ENCODE assay signal across 8 cellular contexts in genomic region chr18:54209471-54210180, GRCh38. TPM values are rescaled to one million over a fixed set of nuclear protein-coding genes. Genes with fewer than 3 reads are reported as not detected.
A peak's percentile ranks its signal among the peaks of the same experiment; 100 is the strongest.
DNase-seq lines count a peak whose midpoint lies in the region; ATAC-seq and TF ChIP-seq lines count a peak whose summit lies in the region.

No MANE protein-coding gene starts in this region.

- DNase-seq in activated T-cell treated with anti-CD3 and anti-CD28 coated beads, Interleukin-2, amount 50 U/mL, for 72 hours = no peak
- DNase-seq in activated T-cell treated with anti-CD3 and anti-CD28 coated beads, Interleukin-2, amount 50 U/mL, for 48 hours = no peak
- no peak for DNase-seq in WTC11 (ENCODE audit: low spot score)
- no peak for DNase-seq in aorta
- DNase-seq in stimulated activated CD4-positive, alpha-beta T cell treated with anti-CD3 and anti-CD28 coated beads, Interleukin-15, amount 100 ng/mL, for 24 hours = no peak
- no peak for DNase-seq in stimulated activated CD4-positive, alpha-beta T cell treated with anti-CD3 and anti-CD28 coated beads, Interleukin-2, amount 100 ng/mL, for 24 hours

- peak overlapping the region; percentile 84 for H3K27ac Mint-ChIP-seq in activated T-cell treated with anti-CD3 and anti-CD28 coated beads, Interleukin-2, amount 50 U/mL, for 72 hours
- peak overlapping the region; percentile 29; the same call in 1 of the 2 replicates for H3K27ac Mint-ChIP-seq in WTC11
- peak overlapping the region; percentile 82 for H3K27ac Mint-ChIP-seq in stimulated activated memory B cell treated with anti-CD40 and anti-IgM and Interleukin-4, amounts not matched to agents 10 μg/mL and 1 μg/mL and 100 μg/mL, for 72 hours

- CTCF ChIA-PET in WTC11 (lab: Charles Lee) = interaction anchor here (0.5 to 1.0 kb wide), 2 partner anchors 14 to 1083 kb away, joined by 3 to 4 read pairs; no protein-coding TSS in a partner anchor

- intact Hi-C loops in aorta (cut with DNase I) = no loop called here

- H3K9me3 ChIP-seq in aorta (ENCODE audit: control insufficient read depth, low read length) = no peaks in the 10 kb centered on the region

- 91% methylated on average over 1 of the region's 1 CpG for WGBS in aorta, 2 donors

- H3K4me1 ChIP-seq in aorta (ENCODE audit: control insufficient read depth in 1 of 2, insufficient read depth in 2 of 2, low read length in 2 of 2) = peaks cover 2 to 5% of the 10 kb centered on the region in 2 donors

- no peak overlapping the region for H3K27ac ChIP-seq in aorta (ENCODE audit: low read depth in 1 of 2, low read length in 2 of 2)

- no peak overlapping the region for H3K4me3 ChIP-seq in aorta (ENCODE audit: low read length in 2 of 2)

- no peaks in the 10 kb centered on the region for H3K9me3 Mint-ChIP-seq in activated T-cell treated with anti-CD3 and anti-CD28 coated beads, Interleukin-2, amount 50 U/mL, for 72 hours
- H3K9me3 Mint-ChIP-seq in WTC11 = no peaks in the 10 kb centered on the region
- no peaks in the 10 kb centered on the region for H3K9me3 Mint-ChIP-seq in stimulated activated memory B cell treated with anti-CD40 and anti-IgM and Interleukin-4, amounts not matched to agents 10 μg/mL and 1 μg/mL and 100 μg/mL, for 72 hours

- POLR2A ChIA-PET in WTC11 (lab: Charles Lee) = no interaction called here

- no peak for TF ChIP-seq CTCF in WTC11 (IDR thresholded peaks at IDR 0.05)

- peak; percentile 74 to 85 for ATAC-seq in activated T-cell treated with anti-CD3 and anti-CD28 coated beads, Interleukin-2, amount 50 U/mL, for 72 hours (replicated peaks in 1 of 2)
- ATAC-seq in HG02870 (IDR thresholded peaks at IDR 0.05; ENCODE audit: unreplicated experiment) (peak; percentile 85), WTC11 (no peak), aorta (ENCODE audit: low FRiP score) (no peak)
- peak; percentile 87 for ATAC-seq in stimulated activated memory B cell treated with anti-CD40 and anti-IgM and Interleukin-4, amounts not matched to agents 10 μg/mL and 1 μg/mL and 100 μg/mL, for 72 hours

- H3K36me3 ChIP-seq in aorta (ENCODE audit: control insufficient read depth in 1 of 2, insufficient read depth in 2 of 2, low read length in 1 of 2) = no peaks in the 10 kb centered on the region

- H3K4me3 Mint-ChIP-seq in activated T-cell treated with anti-CD3 and anti-CD28 coated beads, Interleukin-2, amount 50 U/mL, for 72 hours = peak overlapping the region; percentile 15 to 74
- no peak overlapping the region for H3K4me3 Mint-ChIP-seq in WTC11
- peak overlapping the region; percentile 49 for H3K4me3 Mint-ChIP-seq in stimulated activated memory B cell treated with anti-CD40 and anti-IgM and Interleukin-4, amounts not matched to agents 10 μg/mL and 1 μg/mL and 100 μg/mL, for 72 hours

- peaks cover 62% of the 10 kb centered on the region for H3K4me1 Mint-ChIP-seq in activated T-cell treated with anti-CD3 and anti-CD28 coated beads, Interleukin-2, amount 50 U/mL, for 72 hours (ENCODE audit: low read depth)
- peaks cover 24% of the 10 kb centered on the region for H3K4me1 Mint-ChIP-seq in WTC11
- H3K4me1 Mint-ChIP-seq in stimulated activated memory B cell treated with anti-CD40 and anti-IgM and Interleukin-4, amounts not matched to agents 10 μg/mL and 1 μg/mL and 100 μg/mL, for 72 hours = peaks cover 74% of the 10 kb centered on the region

- H3K27me3 ChIP-seq in aorta (ENCODE audit: control insufficient read depth in 1 of 2, insufficient read depth in 2 of 2, low read length in 1 of 2) = no peaks in the 10 kb centered on the region

- peaks cover 0 to 2% of the 10 kb centered on the region in 2 donors for H3K36me3 Mint-ChIP-seq in activated T-cell treated with anti-CD3 and anti-CD28 coated beads, Interleukin-2, amount 50 U/mL, for 72 hours (ENCODE audit: insufficient read depth in 2 of 2)
- peaks cover 3% of the 10 kb centered on the region for H3K36me3 Mint-ChIP-seq in WTC11
- peaks cover 15% of the 10 kb centered on the region for H3K36me3 Mint-ChIP-seq in stimulated activated memory B cell treated with anti-CD40 and anti-IgM and Interleukin-4, amounts not matched to agents 10 μg/mL and 1 μg/mL and 100 μg/mL, for 72 hours

- H3K27me3 Mint-ChIP-seq in activated T-cell treated with anti-CD3 and anti-CD28 coated beads, Interleukin-2, amount 50 U/mL, for 72 hours (ENCODE audit: low read depth) = no peaks in the 10 kb centered on the region
- no peaks in the 10 kb centered on the region for H3K27me3 Mint-ChIP-seq in WTC11 (ENCODE audit: low read depth)
- no peaks in the 10 kb centered on the region for H3K27me3 Mint-ChIP-seq in stimulated activated memory B cell treated with anti-CD40 and anti-IgM and Interleukin-4, amounts not matched to agents 10 μg/mL and 1 μg/mL and 100 μg/mL, for 72 hours

TF ChIP-seq in WTC11, 78 proteins besides CTCF, POLR2A, EP300 and RAD21 (continues in another document):
- TF ChIP-seq ATF2 (CRISPR knock-in tag; IDR thresholded peaks at IDR 0.05; ENCODE audit: borderline replicate concordance, low read depth) (no peak), NR1H2 (CRISPR knock-in tag; IDR thresholded peaks at IDR 0.05) (no peak), MXD4 (CRISPR knock-in tag; IDR thresholded peaks at IDR 0.05; ENCODE audit: borderline replicate concordance) (no peak), ZNF671 (CRISPR knock-in tag; IDR thresholded peaks at IDR 0.05) (no peak), HMGXB4 (CRISPR knock-in tag; IDR thresholded peaks at IDR 0.05) (no peak), FOXP4 (CRISPR knock-in tag; IDR thresholded peaks at IDR 0.05) (no peak), MAX (CRISPR knock-in tag; IDR thresholded peaks at IDR 0.05) (no peak), ATF6 (CRISPR knock-in tag; IDR thresholded peaks at IDR 0.05) (no peak), NFYB (CRISPR knock-in tag; conservative IDR thresholded peaks at IDR 0.05; ENCODE audit: low read depth) (no peak)

RNA-seq across cellular contexts. Expression of gene MBD2, which starts 14.8 kb away (rescaled TPM):
- total RNA-seq in activated T-cell treated with anti-CD3 and anti-CD28 coated beads, Interleukin-2, amount 50 U/mL, for 72 hours = 100 to 1,000 TPM; 206 to 207 TPM
- 32.8 to 42.7 TPM (median 37.4 TPM) in 3 replicates for total RNA-seq in WTC11 (2021)
- total RNA-seq in aorta = 10 to 100 TPM; 74.3 to 92.6 TPM
- polyA plus RNA-seq in aorta = 10 to 100 TPM; 34.9 to 70.5 TPM

RNA-seq across cellular contexts. Expression of gene POLI, which starts 59.7 kb away (rescaled TPM):
- 10 to 100 TPM; 29.5 to 30.8 TPM for total RNA-seq in activated T-cell treated with anti-CD3 and anti-CD28 coated beads, Interleukin-2, amount 50 U/mL, for 72 hours
- 41.6 to 52.0 TPM (median 43.8 TPM) in 3 replicates for total RNA-seq in WTC11 (2021)
- 10 to 100 TPM; 31.6 to 45.6 TPM for total RNA-seq in aorta
- 10 to 100 TPM; 14.4 to 33.9 TPM for polyA plus RNA-seq in aorta

Comparison
In these comparisons a context has a peak if more than half of its experiments do, and no peak if none do; other contexts are left out.
1. ATAC-seq: peak in activated T-cell treated with anti-CD3 and anti-CD28 coated beads, Interleukin-2, amount 50 U/mL, for 72 hours (2 of 2), HG02870 (single experiment) and stimulated activated memory B cell treated with anti-CD40 and anti-IgM and Interleukin-4, amounts not matched to agents 10 μg/mL and 1 μg/mL and 100 μg/mL, for 72 hours (single experiment); none in WTC11 (single experiment) and aorta (single experiment).
2. H3K27ac Mint-ChIP-seq: peak in every context shown above with its lines; median percentile 84 in activated T-cell treated with anti-CD3 and anti-CD28 coated beads, Interleukin-2, amount 50 U/mL, for 72 hours; 82 in stimulated activated memory B cell treated with anti-CD40 and anti-IgM and Interleukin-4, amounts not matched to agents 10 μg/mL and 1 μg/mL and 100 μg/mL, for 72 hours; 29 in WTC11.